Comparison of ENCODE assay signal across 8 cellular contexts in genomic region chr22:18056161-18056666, GRCh38. TPM values are rescaled to one million over a fixed set of nuclear protein-coding genes. Genes with fewer than 3 reads are reported as not detected.
DNase-seq lines count a peak whose midpoint lies in the region; ATAC-seq and TF ChIP-seq lines count a peak whose summit lies in the region.

No MANE protein-coding gene starts in this region.

- H3K4me1 ChIP-seq in mucosa of descending colon (ENCODE audit: low read depth) = peaks cover 13% of the 10 kb centered on the region
- no peaks in the 10 kb centered on the region for H3K4me1 ChIP-seq in endodermal cell (ENCODE audit: control insufficient read depth, insufficient read depth, low read length)

- no peak overlapping the region for H3K4me3 Mint-ChIP-seq in CD14-positive monocyte
- H3K4me3 Mint-ChIP-seq in endodermal cell = no peak overlapping the region

- H3K9me3 ChIP-seq in mucosa of descending colon (no peaks in the 10 kb centered on the region), WERI-Rb-1 (ENCODE audit: severe bottlenecking) (no peaks in the 10 kb centered on the region), endodermal cell (ENCODE audit: control insufficient read depth, low read length) (no peaks in the 10 kb centered on the region)

- H3K27me3 ChIP-seq in WERI-Rb-1 (ENCODE audit: insufficient read depth, low read depth, severe bottlenecking) (no peaks in the 10 kb centered on the region), endodermal cell (ENCODE audit: control insufficient read depth, insufficient read depth, low read length, poor library complexity, severe bottlenecking) (peaks cover 21% of the 10 kb centered on the region)

- peak; percentile 78 for DNase-seq in EL
- peak; percentile 71 for DNase-seq in NCI-H2029 treated with DMSO at 0.1 percent for 48 hours (lab: John Stamatoyannopoulos, UW)
- peak; percentile 56 for DNase-seq in choroid plexus epithelial cell (ENCODE audit: low read depth)
- peak; percentile 53 to 62 (median 56) for DNase-seq in mucosa of descending colon
- DNase-seq in WERI-Rb-1 = no peak
- no peak for DNase-seq in SW 1271 (lab: John Stamatoyannopoulos, UW)
- no peak for DNase-seq in CD14-positive monocyte (ENCODE audit: low spot score)
- DNase-seq in endodermal cell = no peak

- H3K4me3 ChIP-seq in choroid plexus epithelial cell (ENCODE audit: low read depth, low read length) (no peak overlapping the region), mucosa of descending colon (no peak overlapping the region), WERI-Rb-1 (ENCODE audit: low read depth, low read length) (no peak overlapping the region), endodermal cell (ENCODE audit: low read length) (no peak overlapping the region)

- H3K36me3 ChIP-seq in mucosa of descending colon (ENCODE audit: low read depth) (no peaks in the 10 kb centered on the region), WERI-Rb-1 (no peaks in the 10 kb centered on the region), endodermal cell (ENCODE audit: control insufficient read depth, insufficient read depth, low read length) (no peaks in the 10 kb centered on the region)

- H3K9me3 Mint-ChIP-seq in CD14-positive monocyte (peaks cover 0 to 3% (median 0%) of the 10 kb centered on the region in 7 donors), endodermal cell (peaks cover 17% of the 10 kb centered on the region)

- no peaks in the 10 kb centered on the region for H3K4me1 Mint-ChIP-seq in CD14-positive monocyte
- H3K4me1 Mint-ChIP-seq in endodermal cell = peaks cover 17% of the 10 kb centered on the region

- H3K36me3 Mint-ChIP-seq in CD14-positive monocyte (no peaks in the 10 kb centered on the region), endodermal cell (ENCODE audit: low read depth) (peaks cover 3% of the 10 kb centered on the region)

- H3K27ac ChIP-seq in WERI-Rb-1 (no peak overlapping the region), endodermal cell (ENCODE audit: low read depth, low read length) (no peak overlapping the region)

- no peak overlapping the region for H3K27ac Mint-ChIP-seq in CD14-positive monocyte
- H3K27ac Mint-ChIP-seq in endodermal cell = no peak overlapping the region

- H3K27me3 Mint-ChIP-seq in CD14-positive monocyte (ENCODE audit: low read depth in 3 of 3) (peaks cover 2 to 6% (median 5%) of the 10 kb centered on the region in 3 donors), endodermal cell (ENCODE audit: insufficient read depth) (peaks cover 2% of the 10 kb centered on the region)

- intact Hi-C loops in mucosa of descending colon (cut with DNase I, micrococcal nuclease) (no loop called here), CD14-positive monocyte (cut with micrococcal nuclease) (no loop called here)

- 92% methylated on average over 4 of the region's 4 CpGs; no CpG with 5 or more reads in 1 of the 2 experiments for WGBS in endodermal cell (ENCODE audit: insufficient coverage in 1 of 2, insufficient read length in 1 of 2), 2 experiments

- ATAC-seq in mucosa of descending colon = peak; percentile 74

- no peak overlapping the region for H3K9ac ChIP-seq in endodermal cell (ENCODE audit: extremely low read depth, low read length, poor library complexity, severe bottlenecking)

- TF ChIP-seq CTCF in choroid plexus epithelial cell (conservative IDR thresholded peaks at IDR 0.05; ENCODE audit: low read depth, low read length) (no peak), mucosa of descending colon (IDR thresholded peaks at IDR 0.05) (no peak), WERI-Rb-1 (IDR thresholded peaks at IDR 0.05; ENCODE audit: low read depth, low read length) (no peak), CD14-positive monocyte (IDR thresholded peaks at IDR 0.05) (no peak), endodermal cell (conservative IDR thresholded peaks at IDR 0.05) (no peak)

RNA-seq across cellular contexts. Expression of gene PEX26, which starts 21.6 kb away (rescaled TPM):
- total RNA-seq in mucosa of descending colon = 100 to 1,000 TPM; 113 to 241 (median 123) TPM
- polyA plus RNA-seq in CD14-positive monocyte = 1 to 10 TPM; 3.4 to 3.7 TPM
- 10 to 100 TPM; 43.1 to 45.7 TPM for total RNA-seq in endodermal cell
- 27.9 TPM for polyA plus RNA-seq in endodermal cell (2013, experiment 1 of 2)
- 24.7 TPM for polyA plus RNA-seq in endodermal cell (2013, experiment 2 of 2)

RNA-seq across cellular contexts. Expression of gene MICAL3, which starts 31.9 kb away (rescaled TPM):
- 100 to 1,000 TPM in 2 of 3 donors, 10 to 100 TPM in 1; 75.8 to 135 (median 129) TPM for total RNA-seq in mucosa of descending colon
- under 1 TPM in 1 of 2 donors, not detected in 1; 0.23 TPM for polyA plus RNA-seq in CD14-positive monocyte
- total RNA-seq in endodermal cell = 10 to 100 TPM; 42.8 to 48.1 TPM
- 18.1 TPM for polyA plus RNA-seq in endodermal cell (2013, experiment 1 of 2)
- 18.8 TPM for polyA plus RNA-seq in endodermal cell (2013, experiment 2 of 2)

RNA-seq across cellular contexts. Expression of gene TUBA8, which starts 54.4 kb away (rescaled TPM):
- total RNA-seq in mucosa of descending colon (1 to 10 TPM; 2.7 to 4.7 (median 3.3) TPM), endodermal cell (under 1 TPM; 0.58 to 0.66 TPM)
- under 1 TPM; 0.18 to 0.27 TPM for polyA plus RNA-seq in CD14-positive monocyte
- 1.3 TPM for polyA plus RNA-seq in endodermal cell (2013, experiment 1 of 2)
- 1.5 TPM for polyA plus RNA-seq in endodermal cell (2013, experiment 2 of 2)

Comparison
In these comparisons a context has a peak if more than half of its experiments do, and no peak if none do; other contexts are left out.
1. DNase-seq: peak in EL (single experiment), NCI-H2029 treated with DMSO at 0.1 percent for 48 hours (single experiment), choroid plexus epithelial cell (single experiment) and mucosa of descending colon (3 of 3); none in WERI-Rb-1 (single experiment), SW 1271 (0 of 2), CD14-positive monocyte (single experiment) and endodermal cell (single experiment).